Comparison of ENCODE assay signal across 14 cellular contexts in the genomic region with DNA sequence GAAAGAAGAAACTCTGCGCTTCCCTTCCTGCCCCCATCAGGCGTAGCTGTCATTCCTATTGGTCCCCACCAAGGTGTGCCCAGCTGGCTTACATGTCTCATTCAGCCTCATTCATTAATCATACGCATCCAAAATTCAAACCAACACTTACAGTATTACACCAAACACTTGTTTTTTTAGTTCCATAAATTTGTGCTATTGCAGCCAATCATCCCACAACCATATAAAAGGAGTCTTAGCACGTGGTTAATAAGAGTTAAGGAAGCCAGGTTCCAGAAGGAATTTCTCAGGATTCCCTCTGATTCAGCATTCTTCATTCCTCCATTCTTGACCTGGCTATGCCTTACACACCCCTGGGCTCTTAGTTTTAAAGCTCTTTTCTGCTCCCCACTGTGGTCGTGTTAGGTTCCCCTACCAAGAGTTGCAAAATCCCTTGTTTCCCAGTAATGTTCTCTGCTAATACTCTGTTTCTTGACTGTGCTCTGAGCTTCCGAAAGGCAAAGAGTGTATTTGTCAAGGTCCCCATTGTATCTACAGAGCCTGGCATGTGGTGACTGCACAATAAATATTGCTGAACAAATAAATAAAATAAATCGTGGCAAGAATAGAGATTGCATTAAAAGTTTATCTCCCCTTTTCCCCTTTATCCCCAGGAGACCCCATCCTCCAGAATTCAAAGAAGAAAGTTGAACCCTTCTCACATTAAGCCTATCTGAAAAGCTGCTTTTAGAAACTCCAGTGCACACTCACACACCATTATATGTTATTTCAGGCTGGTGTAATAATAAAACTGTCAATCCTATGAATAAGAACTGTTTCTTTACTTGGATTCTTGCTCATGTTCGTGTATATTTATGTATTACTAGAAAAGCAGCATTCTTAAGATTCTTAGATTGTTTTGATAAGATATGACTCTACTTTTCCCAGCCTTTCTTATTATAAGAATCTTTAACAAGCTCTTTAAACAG.
DNase-seq lines count a peak whose midpoint lies in the region; ATAC-seq and TF ChIP-seq lines count a peak whose summit lies in the region.
"Had no signal": no experiment of that assay in that cellular context is flagged by ENCODE, and none has a peak within 500 bp of the region (broad histone marks: within the 10 kb centered on the region; RNA-seq: fewer than 3 reads in every experiment).

No MANE protein-coding gene starts in this region.

- H3K9me3 ChIP-seq in GM23248 (ENCODE audit: low read depth) = no peaks in the 10 kb centered on the region
- H3K9me3 ChIP-seq in SK-N-MC (ENCODE audit: low read depth, low read length) = no peaks in the 10 kb centered on the region

- peaks cover 23% of the 10 kb centered on the region; the same call in 1 of the 2 replicates for H3F3A ChIP-seq in GM23248 (ENCODE audit: insufficient read depth)

- no peaks in the 10 kb centered on the region for H3K36me3 ChIP-seq in GM23248 (ENCODE audit: low read depth)
- H3K36me3 ChIP-seq in SK-N-MC (ENCODE audit: insufficient read depth, low read length) = no peaks in the 10 kb centered on the region

- 69 to 70% methylated on average over 8 of the region's 8 CpGs for WGBS in GM23248 (ENCODE audit: low coverage in 1 of 2, low lambda C conversion rate in 2 of 2, missing lambda C conversion rate in 2 of 2), 2 experiments

- H3K27ac ChIP-seq in GM23248 (no peak overlapping the region), SK-N-MC (peak overlapping the region; percentile 83)

- in situ Hi-C loops in GM23248 (cut with MboI) = no loop called here

- no peak overlapping the region for H3K27ac Mint-ChIP-seq in glutamatergic neuron (ENCODE audit: unreplicated experiment)
- H3K27ac Mint-ChIP-seq: stimulated activated naive B cell treated with anti-CD40 and anti-IgM and Interleukin-4, amounts not matched to agents 10 μg/mL and 1 μg/mL and 100 μg/mL, for 72 hours had no signal

- H3K9ac ChIP-seq in GM23248 (no peak overlapping the region), SK-N-MC (ENCODE audit: insufficient read length) (no peak overlapping the region)

- no peaks in the 10 kb centered on the region for H3K27me3 Mint-ChIP-seq in glutamatergic neuron (ENCODE audit: unreplicated experiment)
- H3K27me3 Mint-ChIP-seq: central memory CD8-positive, alpha-beta T cell; stimulated activated naive B cell treated with anti-CD40 and anti-IgM and Interleukin-4, amounts not matched to agents 10 μg/mL and 1 μg/mL and 100 μg/mL, for 72 hours had no signal

- no peaks in the 10 kb centered on the region for H3K79me2 ChIP-seq in GM23248 (ENCODE audit: insufficient read depth)

- H3K9me3 Mint-ChIP-seq in glutamatergic neuron (ENCODE audit: unreplicated experiment) = peaks cover 2% of the 10 kb centered on the region
- H3K9me3 Mint-ChIP-seq: stimulated activated naive B cell treated with anti-CD40 and anti-IgM and Interleukin-4, amounts not matched to agents 10 μg/mL and 1 μg/mL and 100 μg/mL, for 72 hours had no signal

- H3K4me3 Mint-ChIP-seq in glutamatergic neuron (ENCODE audit: unreplicated experiment) = no peak overlapping the region
- H3K4me3 Mint-ChIP-seq: central memory CD8-positive, alpha-beta T cell; stimulated activated naive B cell treated with anti-CD40 and anti-IgM and Interleukin-4, amounts not matched to agents 10 μg/mL and 1 μg/mL and 100 μg/mL, for 72 hours had no signal

- H3K9me2 ChIP-seq in GM23248 (ENCODE audit: insufficient read depth) = no peaks in the 10 kb centered on the region

- TF ChIP-seq CTCF in glutamatergic neuron (IDR thresholded peaks at IDR 0.05; ENCODE audit: partially characterized antibody, unreplicated experiment) = no peak

- no peaks in the 10 kb centered on the region for H3K36me3 Mint-ChIP-seq in glutamatergic neuron (ENCODE audit: unreplicated experiment)
- H3K36me3 Mint-ChIP-seq: stimulated activated naive B cell treated with anti-CD40 and anti-IgM and Interleukin-4, amounts not matched to agents 10 μg/mL and 1 μg/mL and 100 μg/mL, for 72 hours had no signal

- no peak overlapping the region for H2AFZ ChIP-seq in GM23248

- H3K4me2 ChIP-seq in GM23248 (ENCODE audit: unreplicated experiment) = peak overlapping the region; percentile 38

- H3K4me3 ChIP-seq in GM23248 (no peak overlapping the region), SK-N-MC (peak overlapping the region; percentile 11; the same call in 1 of the 2 replicates)

- no peaks in the 10 kb centered on the region for H3K4me1 Mint-ChIP-seq in glutamatergic neuron (ENCODE audit: low read depth, unreplicated experiment)
- H3K4me1 Mint-ChIP-seq: central memory CD8-positive, alpha-beta T cell; stimulated activated naive B cell treated with anti-CD40 and anti-IgM and Interleukin-4, amounts not matched to agents 10 μg/mL and 1 μg/mL and 100 μg/mL, for 72 hours had no signal

- no peaks in the 10 kb centered on the region for H4K20me1 ChIP-seq in GM23248 (ENCODE audit: insufficient read depth)

- ATAC-seq in HG03045 (IDR thresholded peaks at IDR 0.05; ENCODE audit: unreplicated experiment) = no peak
- ATAC-seq: stimulated activated naive B cell treated with anti-CD40 and anti-IgM and Interleukin-4, amounts not matched to agents 10 μg/mL and 1 μg/mL and 100 μg/mL, for 72 hours had no signal

- no peaks in the 10 kb centered on the region for H3K27me3 ChIP-seq in GM23248 (replicated peaks; ENCODE audit: insufficient read depth)

- intact Hi-C loops in posterior vena cava (cut with DNase I) = no loop called here

- H3K4me1 ChIP-seq in GM23248 (ENCODE audit: insufficient read depth) = peaks cover 29% of the 10 kb centered on the region

- DNase-seq in GM23248 (peak; percentile 81), SK-N-MC (ENCODE audit: low read depth, low spot score) (no peak), fibroblast of peridontal ligament (ENCODE audit: extremely low read depth) (peak; percentile 69), renal cortical epithelial cell (ENCODE audit: low read depth) (peak; percentile 70), posterior vena cava (ENCODE audit: low spot score) (no peak), NCI-H1436 treated with DMSO at 0.1 percent for 48 hours (lab: John Stamatoyannopoulos, UW) (no peak), glutamatergic neuron (no peak)
- DNase-seq: activated T-cell treated with anti-CD3 and anti-CD28 coated beads for 4 hours; DMS79; MM.1S; stimulated activated CD4-positive, alpha-beta T cell treated with anti-CD3 and anti-CD28 coated beads, Interleukin-15, amount 100 ng/mL, for 24 hours; stimulated activated naive B cell treated with anti-CD40 and anti-IgM and Interleukin-4, amounts not matched to agents 10 μg/mL and 1 μg/mL and 100 μg/mL, for 72 hours had no signal

Comparison
In these comparisons a context has a peak if more than half of its experiments do, and no peak if none do; other contexts are left out.
1. DNase-seq: peak in GM23248 (single experiment), fibroblast of peridontal ligament (single experiment) and renal cortical epithelial cell (single experiment); none in SK-N-MC (single experiment), posterior vena cava (single experiment), NCI-H1436 treated with DMSO at 0.1 percent for 48 hours (single experiment) and glutamatergic neuron (single experiment).